ENCODE assay signal across 8 cellular contexts in the genomic region with DNA sequence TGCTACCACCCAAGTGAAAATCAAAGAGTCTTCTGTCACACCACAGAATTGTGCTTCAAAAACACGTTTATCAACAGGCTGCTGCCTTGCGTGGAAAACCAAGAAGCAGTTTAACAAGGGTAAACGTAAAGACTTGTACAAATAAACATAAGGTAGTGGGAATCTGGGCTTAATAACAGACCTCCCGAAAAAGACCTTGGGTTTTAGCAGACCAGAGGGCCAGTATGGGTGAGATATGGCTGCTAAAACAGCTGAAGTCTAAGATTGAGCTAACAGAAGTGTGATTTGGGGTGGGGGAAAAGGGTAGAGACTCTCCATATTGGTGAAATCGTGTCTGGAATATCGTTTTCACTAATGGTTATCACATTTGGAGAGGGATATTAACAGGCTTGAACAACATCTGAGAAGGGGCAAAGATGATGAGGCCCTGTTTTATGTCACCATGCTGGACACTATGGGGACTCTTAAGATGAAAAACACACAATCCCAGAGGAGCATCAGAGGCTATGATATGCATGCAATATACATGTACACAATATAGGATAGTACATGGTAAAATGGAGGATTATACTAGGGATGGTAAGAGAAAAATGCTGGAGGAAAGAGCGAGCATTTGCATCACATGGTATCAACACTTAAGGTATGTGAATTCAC. TPM values are rescaled to one million over a fixed set of nuclear protein-coding genes. Genes with fewer than 3 reads are reported as not detected.
DNase-seq lines count a peak whose midpoint lies in the region; ATAC-seq and TF ChIP-seq lines count a peak whose summit lies in the region.

No MANE protein-coding gene starts in this region.

- H3K4me3 Mint-ChIP-seq in activated CD4-positive, alpha-beta T cell treated with anti-CD3 and anti-CD28 coated beads, Interleukin-2, amount 10 ng/mL, durations not matched to agents 24 days and 14 days: peak overlapping the region; percentile 82

- peaks cover 34% of the 10 kb centered on the region for H3K36me3 Mint-ChIP-seq in activated CD4-positive, alpha-beta T cell treated with anti-CD3 and anti-CD28 coated beads, Interleukin-2, amount 10 ng/mL, durations not matched to agents 24 days and 14 days (ENCODE audit: low read depth)

- no peak for TF ChIP-seq POLR2A in lower leg skin (IDR thresholded peaks at IDR 0.05)

- H3K4me1 Mint-ChIP-seq in activated CD4-positive, alpha-beta T cell treated with anti-CD3 and anti-CD28 coated beads, Interleukin-2, amount 10 ng/mL, durations not matched to agents 24 days and 14 days: peaks cover 38% of the 10 kb centered on the region

- H3K27me3 Mint-ChIP-seq in activated CD4-positive, alpha-beta T cell treated with anti-CD3 and anti-CD28 coated beads, Interleukin-2, amount 10 ng/mL, durations not matched to agents 24 days and 14 days: no peaks in the 10 kb centered on the region

- H3K36me3 ChIP-seq in ascending aorta (no peaks in the 10 kb centered on the region), thoracic aorta (no peaks in the 10 kb centered on the region)

- no peak for DNase-seq in activated CD4-positive, alpha-beta T cell treated with anti-CD3 and anti-CD28 coated beads, Interleukin-2, amount 10 ng/mL, durations not matched to agents 24 days and 14 days
- DNase-seq in activated CD4-positive, alpha-beta T cell treated with anti-CD3 and anti-CD28 coated beads for 1 hour: no peak
- no peak for DNase-seq in ascending aorta (ENCODE audit: low spot score in 2 of 2)
- no peak for DNase-seq in lower leg skin (ENCODE audit: low spot score in 2 of 2)
- DNase-seq in thoracic aorta (ENCODE audit: low spot score): no peak
- no peak for DNase-seq in NCI-H1694 treated with DMSO at 0.1 percent for 48 hours (lab: John Stamatoyannopoulos, UW)
- no peak for DNase-seq in activated effector memory CD4-positive, alpha-beta T cell treated with anti-CD3 and anti-CD28 coated beads, Interleukin-2, amount 50 U/mL, for 16 hours

- H3K9me3 ChIP-seq in ascending aorta: no peaks in the 10 kb centered on the region
- no peaks in the 10 kb centered on the region for H3K9me3 ChIP-seq in thoracic aorta

- H3K27me3 ChIP-seq in ascending aorta: no peaks in the 10 kb centered on the region
- no peaks in the 10 kb centered on the region for H3K27me3 ChIP-seq in thoracic aorta (replicated peaks; ENCODE audit: insufficient read depth)

- TF ChIP-seq CTCF in ascending aorta (IDR thresholded peaks at IDR 0.05) (no peak), lower leg skin (IDR thresholded peaks at IDR 0.05) (no peak), thoracic aorta (IDR thresholded peaks at IDR 0.05) (no peak)

- WGBS in lower leg skin, 2 donors: 39 to 42% methylated on average over 7 of the region's 7 CpGs

- no peaks in the 10 kb centered on the region for H3K9me3 Mint-ChIP-seq in activated CD4-positive, alpha-beta T cell treated with anti-CD3 and anti-CD28 coated beads, Interleukin-2, amount 10 ng/mL, durations not matched to agents 24 days and 14 days

- ATAC-seq in thoracic aorta (ENCODE audit: insufficient number of reproducible peaks, low FRiP score, low read depth) (no peak), GM19328 (IDR thresholded peaks at IDR 0.05; ENCODE audit: unreplicated experiment) (no peak)

- peak overlapping the region; percentile 80 for H3K27ac Mint-ChIP-seq in activated CD4-positive, alpha-beta T cell treated with anti-CD3 and anti-CD28 coated beads, Interleukin-2, amount 10 ng/mL, durations not matched to agents 24 days and 14 days

- intact Hi-C loops in activated CD4-positive, alpha-beta T cell treated with anti-CD3 and anti-CD28 coated beads, Interleukin-2, amount 10 ng/mL, durations not matched to agents 24 days and 14 days (cut with micrococcal nuclease): loop anchor here (2.0 kb wide), 1 partner anchor 39 kb away; a partner anchor contains a TSS
- intact Hi-C loops in ascending aorta (cut with DNase I): loop anchor here (1.0 to 10.0 kb wide), 3 partner anchors 28 to 171 kb away; a partner anchor contains a TSS
- intact Hi-C loops in lower leg skin (cut with DNase I; ENCODE audit: low total_unique reads): no loop called here

- peaks cover 0 to 17% of the 10 kb centered on the region in 2 donors for H3K4me1 ChIP-seq in ascending aorta
- H3K4me1 ChIP-seq in thoracic aorta (ENCODE audit: control insufficient read depth in 1 of 2, low read depth in 2 of 2): peaks cover 11 to 24% of the 10 kb centered on the region in 2 donors

- H3K4me3 ChIP-seq in ascending aorta (peak overlapping the region; percentile 90 to 99), lower leg skin (ENCODE audit: low read depth, poor library complexity, severe bottlenecking) (peak overlapping the region; percentile 79), thoracic aorta (peak overlapping the region; percentile 95)

- H3K27ac ChIP-seq in ascending aorta: peak overlapping the region; percentile 85 to 89
- H3K27ac ChIP-seq in thoracic aorta: peak overlapping the region; percentile 75 to 86

RNA-seq across cellular contexts. Expression of a gene that starts 1.4 kb away (rescaled TPM):
- total RNA-seq in activated CD4-positive, alpha-beta T cell treated with anti-CD3 and anti-CD28 coated beads, Interleukin-2, amount 10 ng/mL, durations not matched to agents 24 days and 14 days: 70.7 and 76.7 TPM in 2 replicates
- total RNA-seq in ascending aorta (69.5 TPM), lower leg skin (100 to 1,000 TPM in 1 of 4 donors, 10 to 100 TPM in 3; 46.2 to 105 (median 56.8) TPM), thoracic aorta (10 to 100 TPM; 28.3 to 31.9 TPM)

RNA-seq across cellular contexts. Expression of a gene that starts 31.1 kb away (rescaled TPM):
- total RNA-seq in activated CD4-positive, alpha-beta T cell treated with anti-CD3 and anti-CD28 coated beads, Interleukin-2, amount 10 ng/mL, durations not matched to agents 24 days and 14 days: 48.5 and 53.4 TPM in 2 replicates
- total RNA-seq in ascending aorta: 379 TPM
- total RNA-seq in lower leg skin: 100 to 1,000 TPM; 133 to 214 (median 184) TPM
- 100 to 1,000 TPM; 297 to 378 TPM for total RNA-seq in thoracic aorta

RNA-seq across cellular contexts. Expression of a gene that starts 39.3 kb away (rescaled TPM):
- 1.2 and 1.4 TPM in 2 replicates for total RNA-seq in activated CD4-positive, alpha-beta T cell treated with anti-CD3 and anti-CD28 coated beads, Interleukin-2, amount 10 ng/mL, durations not matched to agents 24 days and 14 days
- total RNA-seq in ascending aorta (10.0 TPM), lower leg skin (10 to 100 TPM; 11.9 to 16.5 (median 13.9) TPM), thoracic aorta (1 to 10 TPM; 2.3 to 2.7 TPM)

RNA-seq across cellular contexts. Expression of a gene that starts 56.2 kb away (rescaled TPM):
- total RNA-seq in activated CD4-positive, alpha-beta T cell treated with anti-CD3 and anti-CD28 coated beads, Interleukin-2, amount 10 ng/mL, durations not matched to agents 24 days and 14 days: 241 and 250 TPM in 2 replicates
- 53.5 TPM for total RNA-seq in ascending aorta
- 100 to 1,000 TPM; 110 to 170 (median 144) TPM for total RNA-seq in lower leg skin
- total RNA-seq in thoracic aorta: 100 to 1,000 TPM in 1 of 2 donors, 10 to 100 TPM in 1; 87.3 to 144 TPM

RNA-seq across cellular contexts. Expression of a gene that starts 56.9 kb away (rescaled TPM):
- total RNA-seq in activated CD4-positive, alpha-beta T cell treated with anti-CD3 and anti-CD28 coated beads, Interleukin-2, amount 10 ng/mL, durations not matched to agents 24 days and 14 days: 13.8 and 16.6 TPM in 2 replicates
- 4.0 TPM for total RNA-seq in ascending aorta
- 10 to 100 TPM; 13.8 to 25.2 (median 24.4) TPM for total RNA-seq in lower leg skin
- total RNA-seq in thoracic aorta: 10 to 100 TPM; 20.3 to 32.2 TPM
